In the genomic region with DNA sequence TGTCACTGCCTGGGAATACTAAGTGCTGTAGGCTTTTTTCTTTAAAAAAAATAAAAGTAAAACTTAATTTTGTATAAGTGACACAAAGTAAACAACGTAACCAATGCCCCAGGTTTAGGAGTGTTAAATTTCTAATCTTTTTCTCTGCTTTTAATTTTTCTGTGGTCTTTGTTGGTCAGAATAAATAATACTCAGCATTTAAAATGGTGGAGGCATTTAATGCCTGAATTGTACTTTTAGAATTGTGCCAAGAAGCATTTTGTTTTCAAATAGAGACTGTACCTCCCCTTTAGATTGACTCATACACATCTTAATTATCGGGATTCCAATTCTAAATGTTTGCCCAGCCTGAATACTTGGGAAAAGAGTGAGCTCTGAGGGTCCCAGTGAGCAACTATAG, we compare ENCODE assay signal across 1 cellular context.
TF ChIP-seq lines count a peak whose summit lies in the region.

No MANE protein-coding gene starts in this region.

TF ChIP-seq in IMR-90, 13 proteins besides CTCF, POLR2A, EP300 and RAD21:
- TF ChIP-seq RFX5 (IDR thresholded peaks at IDR 0.05; ENCODE audit: low read depth, low read length) = no peak
- TF ChIP-seq, protein P1, sequence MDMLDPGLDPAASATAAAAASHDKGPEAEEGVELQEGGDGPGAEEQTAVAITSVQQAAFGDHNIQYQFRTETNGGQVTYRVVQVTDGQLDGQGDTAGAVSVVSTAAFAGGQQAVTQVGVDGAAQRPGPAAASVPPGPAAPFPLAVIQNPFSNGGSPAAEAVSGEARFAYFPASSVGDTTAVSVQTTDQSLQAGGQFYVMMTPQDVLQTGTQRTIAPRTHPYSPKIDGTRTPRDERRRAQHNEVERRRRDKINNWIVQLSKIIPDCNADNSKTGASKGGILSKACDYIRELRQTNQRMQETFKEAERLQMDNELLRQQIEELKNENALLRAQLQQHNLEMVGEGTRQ (IDR thresholded peaks at IDR 0.05; ENCODE audit: low read depth, low read length) = no peak
- TF ChIP-seq RCOR1 (IDR thresholded peaks at IDR 0.05; ENCODE audit: insufficient replicate concordance, low read length) = no peak
- TF ChIP-seq CHD1 (IDR thresholded peaks at IDR 0.05; ENCODE audit: low read depth, low read length) = no peak
- TF ChIP-seq MAZ (IDR thresholded peaks at IDR 0.05; ENCODE audit: borderline replicate concordance, low read depth, low read length) = no peak
- TF ChIP-seq BHLHE40 (IDR thresholded peaks at IDR 0.05; ENCODE audit: low read depth, low read length) = no peak
- no peak for TF ChIP-seq MXI1 (IDR thresholded peaks at IDR 0.05; ENCODE audit: borderline replicate concordance, low read depth, low read length)
- no peak for TF ChIP-seq FOS (IDR thresholded peaks at IDR 0.05; ENCODE audit: low read depth, low read length)
- TF ChIP-seq, protein P2, sequence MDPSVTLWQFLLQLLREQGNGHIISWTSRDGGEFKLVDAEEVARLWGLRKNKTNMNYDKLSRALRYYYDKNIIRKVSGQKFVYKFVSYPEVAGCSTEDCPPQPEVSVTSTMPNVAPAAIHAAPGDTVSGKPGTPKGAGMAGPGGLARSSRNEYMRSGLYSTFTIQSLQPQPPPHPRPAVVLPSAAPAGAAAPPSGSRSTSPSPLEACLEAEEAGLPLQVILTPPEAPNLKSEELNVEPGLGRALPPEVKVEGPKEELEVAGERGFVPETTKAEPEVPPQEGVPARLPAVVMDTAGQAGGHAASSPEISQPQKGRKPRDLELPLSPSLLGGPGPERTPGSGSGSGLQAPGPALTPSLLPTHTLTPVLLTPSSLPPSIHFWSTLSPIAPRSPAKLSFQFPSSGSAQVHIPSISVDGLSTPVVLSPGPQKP (IDR thresholded peaks at IDR 0.05; ENCODE audit: borderline replicate concordance, low read depth, low read length) = no peak
- no peak for TF ChIP-seq CEBPB (IDR thresholded peaks at IDR 0.05; ENCODE audit: low read depth, low read length)
- no peak for TF ChIP-seq NFE2L2 (IDR thresholded peaks at IDR 0.05; ENCODE audit: low read depth, low read length)
- TF ChIP-seq MAFK (IDR thresholded peaks at IDR 0.05; ENCODE audit: low read depth, low read length) = no peak
- no peak for TF ChIP-seq SMC3 (IDR thresholded peaks at IDR 0.05; ENCODE audit: low read depth, low read length)
TF ChIP-seq in IMR-90: peak in this region for 0.
